ENCODE assay signal across 8 cellular contexts in genomic region chr1:21261551-21262281, GRCh38. TPM values are rescaled to one million over a fixed set of nuclear protein-coding genes. Genes with fewer than 3 reads are reported as not detected.
DNase-seq lines count a peak whose midpoint lies in the region; ATAC-seq and TF ChIP-seq lines count a peak whose summit lies in the region.

No MANE protein-coding gene starts in this region.

- intact Hi-C loops in CD4-positive, alpha-beta memory T cell (cut with micrococcal nuclease) = no loop called here
- intact Hi-C loops in sigmoid colon (cut with DNase I) = loop anchor here (2.0 to 5.0 kb wide), 3 partner anchors 46 to 83 kb away; no protein-coding TSS in a partner anchor

- H3K27me3 ChIP-seq in CD4-positive, alpha-beta memory T cell (ENCODE audit: insufficient read depth, low read length) = no peaks in the 10 kb centered on the region
- H3K27me3 ChIP-seq in MG63 (no peaks in the 10 kb centered on the region), iPS-20b (ENCODE audit: insufficient read depth, low read length) (no peaks in the 10 kb centered on the region), sigmoid colon (no peaks in the 10 kb centered on the region)

- H3K9me3 Mint-ChIP-seq in CD4-positive, alpha-beta memory T cell = no peaks in the 10 kb centered on the region

- ATAC-seq in HG03565 (IDR thresholded peaks at IDR 0.05; ENCODE audit: unreplicated experiment) (no peak), HG03108 (IDR thresholded peaks at IDR 0.05; ENCODE audit: unreplicated experiment) (no peak)

- peaks cover 27 to 56% (median 41%) of the 10 kb centered on the region in 4 donors for H3K4me1 Mint-ChIP-seq in CD4-positive, alpha-beta memory T cell

- DNase-seq in CD4-positive, alpha-beta memory T cell = no peak
- DNase-seq in MG63 = peak; percentile 63
- peak; percentile 56 for DNase-seq in astrocyte of the cerebellum (ENCODE audit: low read depth)
- peak; percentile 92 for DNase-seq in sigmoid colon
- no peak for DNase-seq in NCI-H2196 treated with DMSO at 0.1 percent for 48 hours (lab: John Stamatoyannopoulos, UW; ENCODE audit: unreplicated experiment)

- peak overlapping the region; percentile 39; the same call in 1 of the 2 replicates for H3K9ac ChIP-seq in iPS-20b (ENCODE audit: low read depth, low read length)

- CTCF ChIA-PET in CD4-positive, alpha-beta memory T cell (lab: Charles Lee; ENCODE audit: partially characterized antibody) = interaction anchor here (1.2 to 12.2 kb wide), 6 partner anchors 8 to 106 kb away, joined by 3 to 363 read pairs (median 6); no protein-coding TSS in a partner anchor

- H3K4me1 ChIP-seq in CD4-positive, alpha-beta memory T cell (ENCODE audit: insufficient read depth, low read length) = peaks cover 48% of the 10 kb centered on the region
- peaks cover 8% of the 10 kb centered on the region; the same call in 1 of the 2 replicates for H3K4me1 ChIP-seq in iPS-20b (ENCODE audit: insufficient read depth, low read length)
- H3K4me1 ChIP-seq in sigmoid colon = peaks cover 0 to 41% (median 36%) of the 10 kb centered on the region in 4 donors

- POLR2A ChIA-PET in CD4-positive, alpha-beta memory T cell (lab: Charles Lee; ENCODE audit: partially characterized antibody) = interaction anchor here (1.3 to 1.6 kb wide), 2 partner anchors 18 to 33 kb away, joined by 4 to 5 read pairs; no protein-coding TSS in a partner anchor

- peak in 1 of 4 donors; percentile 79 for TF ChIP-seq EP300 in sigmoid colon (IDR thresholded peaks at IDR 0.05)

- no peak overlapping the region for H3K4me3 Mint-ChIP-seq in CD4-positive, alpha-beta memory T cell

- no peak for TF ChIP-seq POLR2A in sigmoid colon (IDR thresholded peaks at IDR 0.05)

- no peak overlapping the region for H3K4me3 ChIP-seq in CD4-positive, alpha-beta memory T cell (ENCODE audit: low read length in 2 of 2)
- no peak overlapping the region for H3K4me3 ChIP-seq in MG63
- H3K4me3 ChIP-seq in astrocyte of the cerebellum (ENCODE audit: low read depth, low read length) = no peak overlapping the region
- H3K4me3 ChIP-seq in iPS-20b (ENCODE audit: low read length) = no peak overlapping the region; the same call in 1 of the 2 replicates
- peak overlapping the region in 1 of 4 donors; percentile 9 for H3K4me3 ChIP-seq in sigmoid colon

- H3K27me3 Mint-ChIP-seq in CD4-positive, alpha-beta memory T cell = no peaks in the 10 kb centered on the region

- in situ Hi-C loops in astrocyte of the cerebellum (cut with HindIII; ENCODE audit: low sequenced_read_pairs) = no loop called here

- peaks cover 33% of the 10 kb centered on the region for H3K36me3 ChIP-seq in CD4-positive, alpha-beta memory T cell (ENCODE audit: insufficient read depth, low read length)
- H3K36me3 ChIP-seq in MG63 = no peaks in the 10 kb centered on the region
- peaks cover 3% of the 10 kb centered on the region for H3K36me3 ChIP-seq in iPS-20b (ENCODE audit: insufficient read depth, low read depth, low read length)
- H3K36me3 ChIP-seq in sigmoid colon = peaks cover 14 to 57% (median 39%) of the 10 kb centered on the region in 4 donors

- no peaks in the 10 kb centered on the region for H3K9me3 ChIP-seq in CD4-positive, alpha-beta memory T cell (ENCODE audit: control insufficient read depth in 1 of 2, low read length in 2 of 2)
- H3K9me3 ChIP-seq in MG63 = no peaks in the 10 kb centered on the region
- no peaks in the 10 kb centered on the region for H3K9me3 ChIP-seq in iPS-20b (ENCODE audit: insufficient read depth, low read depth, low read length)
- no peaks in the 10 kb centered on the region for H3K9me3 ChIP-seq in sigmoid colon

- no peak overlapping the region for H3K27ac ChIP-seq in CD4-positive, alpha-beta memory T cell (ENCODE audit: low read depth, low read length)
- H3K27ac ChIP-seq in iPS-20b (ENCODE audit: low read length) = no peak overlapping the region
- peak overlapping the region; percentile 85 to 91 (median 86) for H3K27ac ChIP-seq in sigmoid colon

- WGBS in sigmoid colon, 2 donors = 59 to 82% methylated on average over 20 of the region's 20 CpGs

- H3K36me3 Mint-ChIP-seq in CD4-positive, alpha-beta memory T cell = peaks cover 34 to 68% of the 10 kb centered on the region in 2 donors

- TF ChIP-seq CTCF in astrocyte of the cerebellum (IDR thresholded peaks at IDR 0.05; ENCODE audit: low read depth, low read length, missing control alignments) (no peak), sigmoid colon (IDR thresholded peaks at IDR 0.05) (no peak)

- peak overlapping the region; percentile 66 to 87 (median 82) for H3K27ac Mint-ChIP-seq in CD4-positive, alpha-beta memory T cell

RNA-seq across cellular contexts. Expression of gene ECE1, which starts 28.5 kb away (rescaled TPM):
- 100 to 1,000 TPM in 1 of 2 experiments, 10 to 100 TPM in 1; 86.0 to 104 TPM for total RNA-seq in CD4-positive, alpha-beta memory T cell
- 10 to 100 TPM; 10.0 to 65.2 TPM for polyA plus RNA-seq in CD4-positive, alpha-beta memory T cell
- total RNA-seq in MG63 (2014; rRNA removed; shearing (Covaris generic); ENCODE audit: low replicate concordance) = 10.5 and 11.4 TPM in 2 replicates
- total RNA-seq in sigmoid colon = 100 to 1,000 TPM in 1 of 4 donors, 10 to 100 TPM in 3; 62.9 to 112 (median 80.8) TPM
- polyA plus RNA-seq in sigmoid colon = 10 to 100 TPM; 10.2 to 73.8 (median 13.6) TPM

Comparison
In these comparisons a context has a peak if more than half of its experiments do, and no peak if none do; other contexts are left out.
1. DNase-seq: peak in MG63 (single experiment), astrocyte of the cerebellum (single experiment) and sigmoid colon (single experiment); none in CD4-positive, alpha-beta memory T cell (0 of 5) and NCI-H2196 treated with DMSO at 0.1 percent for 48 hours (single experiment).
2. H3K27ac ChIP-seq: peak in sigmoid colon (4 of 4); none in CD4-positive, alpha-beta memory T cell (single experiment) and iPS-20b (single experiment).